ENCODE assay signal across 16 cellular contexts in genomic region chr11:106152824-106153223, GRCh38.
DNase-seq lines count a peak whose midpoint lies in the region; TF ChIP-seq lines count a peak whose summit lies in the region.
"Had no signal": no experiment of that assay in that cellular context is flagged by ENCODE, and none has a peak within 500 bp of the region (broad histone marks: within the 10 kb centered on the region; RNA-seq: fewer than 3 reads in every experiment).

No MANE protein-coding gene starts in this region.

- peak overlapping the region; percentile 50 for H3K4me2 ChIP-seq in smooth muscle cell
- H3K4me2 ChIP-seq: PC-9 had no signal

- peak overlapping the region; percentile 12 for H3K27ac ChIP-seq in smooth muscle cell (ENCODE audit: low read depth)
- H3K27ac ChIP-seq: PC-9, SJSA1 had no signal

- TF ChIP-seq CTCF in astrocyte of the spinal cord (IDR thresholded peaks at IDR 0.05; ENCODE audit: low read depth, low read length), result no peak
- TF ChIP-seq CTCF in fibroblast of villous mesenchyme (IDR thresholded peaks at IDR 0.05; ENCODE audit: insufficient read depth, low read depth, low read length), result no peak
- no peak for TF ChIP-seq CTCF in smooth muscle cell (IDR thresholded peaks at IDR 0.05; ENCODE audit: borderline replicate concordance, insufficient read depth, poor library complexity, severe bottlenecking)

- H3K4me3 ChIP-seq in astrocyte of the spinal cord (ENCODE audit: low read depth, low read length) (no peak overlapping the region), fibroblast of villous mesenchyme (ENCODE audit: low read depth, low read length) (no peak overlapping the region), smooth muscle cell (no peak overlapping the region)
- H3K4me3 ChIP-seq: PC-9, SJSA1 had no signal

- no peak overlapping the region for H3K9ac ChIP-seq in smooth muscle cell (ENCODE audit: low read depth)

- H2AFZ ChIP-seq in smooth muscle cell (ENCODE audit: low read depth), result no peak overlapping the region
- H2AFZ ChIP-seq: PC-9 had no signal

- DNase-seq in H4 (ENCODE audit: low spot score), result peak; percentile 7
- peak; percentile 26 for DNase-seq in astrocyte of the spinal cord (ENCODE audit: low read depth, low spot score)
- peak; percentile 34 for DNase-seq in fibroblast of villous mesenchyme (ENCODE audit: low read depth)
- DNase-seq in smooth muscle cell (lab: John Stamatoyannopoulos, UW; ENCODE audit: unreplicated experiment), result no peak
- DNase-seq in NCI-H2081 (lab: John Stamatoyannopoulos, UW), result no peak
- DNase-seq in cerebellum (ENCODE audit: low spot score), result no peak
- DNase-seq in stimulated activated CD4-positive, alpha-beta T cell treated with anti-CD3 and anti-CD28 coated beads, Interleukin-4, amount 100 ng/mL, for 4 hours, result no peak
- DNase-seq: activated CD4-positive, alpha-beta T cell treated with anti-CD3 and anti-CD28 coated beads, Interleukin-2, amount 50 U/mL, for 48 hours; activated gamma-delta T cell treated with Interleukin-2 at 50 U/mL for 16 hours; BE2C; Caco-2; NCI-H1694; nucleus accumbens; PC-9; stimulated activated CD4-positive, alpha-beta T cell treated with anti-CD3 and anti-CD28 coated beads, Interleukin-15, amount 100 ng/mL, for 24 hours had no signal

- H3K27me3 ChIP-seq in smooth muscle cell (ENCODE audit: low read depth), result no peaks in the 10 kb centered on the region
- H3K27me3 ChIP-seq: SJSA1 had no signal

- 45% methylated on average over 1 of the region's 1 CpG for WGBS in smooth muscle cell (ENCODE audit: low lambda C conversion rate)

- no peaks in the 10 kb centered on the region for H4K20me1 ChIP-seq in smooth muscle cell (ENCODE audit: low read depth)

- H3K4me1 ChIP-seq in smooth muscle cell (ENCODE audit: low read depth), result peaks cover 5% of the 10 kb centered on the region
- H3K4me1 ChIP-seq: BE2C, SJSA1 had no signal

- no peaks in the 10 kb centered on the region for H3K9me3 ChIP-seq in smooth muscle cell (replicated peaks; ENCODE audit: low read depth)
- H3K9me3 ChIP-seq: BE2C, Caco-2, SJSA1 had no signal

- no peaks in the 10 kb centered on the region for H3K79me2 ChIP-seq in smooth muscle cell (ENCODE audit: low read depth)

- H3K36me3 ChIP-seq in smooth muscle cell (ENCODE audit: low read depth), result no peaks in the 10 kb centered on the region
- H3K36me3 ChIP-seq: BE2C, SJSA1 had no signal

- in situ Hi-C loops in astrocyte of the spinal cord (cut with HindIII; ENCODE audit: low sequenced_read_pairs), result no loop called here

- H3F3A ChIP-seq in smooth muscle cell (ENCODE audit: low read depth), result no peaks in the 10 kb centered on the region

Comparison
In these comparisons a context has a peak if more than half of its experiments do, and no peak if none do; other contexts are left out.
1. DNase-seq: peak in H4 (single experiment), astrocyte of the spinal cord (single experiment) and fibroblast of villous mesenchyme (single experiment); none in smooth muscle cell (single experiment), NCI-H2081 (0 of 2), cerebellum (single experiment) and stimulated activated CD4-positive, alpha-beta T cell treated with anti-CD3 and anti-CD28 coated beads, Interleukin-4, amount 100 ng/mL, for 4 hours (0 of 2).